ENCODE assay signal across 8 cellular contexts in genomic region chr12:53499261-53500118, GRCh38. TPM values are rescaled to one million over a fixed set of nuclear protein-coding genes. Genes with fewer than 3 reads are reported as not detected.
DNase-seq lines count a peak whose midpoint lies in the region; ATAC-seq, FAIRE-seq and TF ChIP-seq lines count a peak whose summit lies in the region.

TSS of gene MAP3K12 (minus strand) at chr12:53499458. CDS start at chr12:53487391, 12,067 bp downstream.

- no peaks in the 10 kb centered on the region for H3K9me3 Mint-ChIP-seq in mesothelial cell of epicardium

- no peak for ATAC-seq in GM21737 (IDR thresholded peaks at IDR 0.05; ENCODE audit: unreplicated experiment)
- no peak for ATAC-seq in GM21723 (IDR thresholded peaks at IDR 0.05; ENCODE audit: unreplicated experiment)

- H3K36me3 Mint-ChIP-seq in mesothelial cell of epicardium, result no peaks in the 10 kb centered on the region

- peak within 1 kb of the TSS; percentile 83 for H3K4me3 Mint-ChIP-seq in mesothelial cell of epicardium

- TF ChIP-seq CTCF in mesothelial cell of epicardium (IDR thresholded peaks at IDR 0.05; ENCODE audit: unreplicated experiment), result no peak

- no peaks in the 10 kb centered on the region for H3K27me3 Mint-ChIP-seq in mesothelial cell of epicardium (ENCODE audit: low read depth)

- FAIRE-seq in GM12892 (lab: Jason Lieb, UNC), result peak; percentile 51

- in situ Hi-C loops in endometrial microvascular endothelial cells (cut with HindIII; ENCODE audit: inconsistent ontology term, low pct_unique_long_range_greater_than_20kb, low sequenced_read_pairs), result no loop called here

- peak within 1 kb of the TSS; percentile 98 for H3K27ac Mint-ChIP-seq in mesothelial cell of epicardium

- H3K4me1 Mint-ChIP-seq in mesothelial cell of epicardium, result peaks cover 45% of the 10 kb centered on the region

- no peak; the same call in 1 of the 2 replicates for TF ChIP-seq POLR2A in GM12892 (IDR thresholded peaks at IDR 0.05; ENCODE audit: low read depth, low read length)

- DNase-seq in GM12892 (ENCODE audit: insufficient read length) (no peak), NCI-H345 treated with DMSO at 0.1 percent for 48 hours (lab: John Stamatoyannopoulos, UW; ENCODE audit: unreplicated experiment) (peak; percentile 55), activated T-cell treated with anti-CD3 and anti-CD28 coated beads for 24 hours (ENCODE audit: low read depth) (peak; percentile 48), mesothelial cell of epicardium (ENCODE audit: low spot score in 2 of 2, unreplicated experiment in 2 of 2) (peak in 1 of 2 experiments; percentile 61)
- peak; percentile 53 for DNase-seq in stimulated activated CD8-positive, alpha-beta memory T cell treated with anti-CD3 and anti-CD28 coated beads, Interleukin-4, amount 100 ng/mL, for 24 hours (ENCODE audit: low read depth)

RNA-seq across cellular contexts. Expression of gene MAP3K12, which starts in this region (rescaled TPM):
- polyA plus RNA-seq in GM12892 (2012; ENCODE audit: missing spikeins), result 14.1 TPM
- 11.8 TPM for total RNA-seq in endometrial microvascular endothelial cells (ENCODE audit: inconsistent ontology term)
- 35.4 to 41.8 TPM (median 37.0 TPM) in 3 replicates for total RNA-seq in mesothelial cell of epicardium
